In genomic region chr12:91250273-91250672, GRCh38 we compare ENCODE assay signal across 18 cellular contexts.
A peak's percentile ranks its signal among the peaks of the same experiment; 100 is the strongest.
DNase-seq lines count a peak whose midpoint lies in the region; ATAC-seq, FAIRE-seq and TF ChIP-seq lines count a peak whose summit lies in the region.
"Had no signal": no experiment of that assay in that cellular context is flagged by ENCODE, and none has a peak within 500 bp of the region (broad histone marks: within the 10 kb centered on the region; RNA-seq: fewer than 3 reads in every experiment).

No MANE protein-coding gene starts in this region.

- POLR2A ChIA-PET in HepG2 (lab: Yijun Ruan, JAX) = no interaction called here

- H3K27me3 ChIP-seq in hepatocyte (no peaks in the 10 kb centered on the region), gastrocnemius medialis (no peaks in the 10 kb centered on the region), HepG2 (ENCODE audit: control insufficient read depth in 1 of 2, insufficient read depth in 2 of 2, low read length in 2 of 2) (no peaks in the 10 kb centered on the region)
- H3K27me3 ChIP-seq: SJCRH30 had no signal

- WGBS in hepatocyte (ENCODE audit: low lambda C conversion rate, missing lambda C conversion rate) = 43% methylated on average over 2 of the region's 2 CpGs
- WGBS in HepG2 (ENCODE audit: low lambda C conversion rate) = 3% methylated on average over 2 of the region's 2 CpGs

- CTCF ChIA-PET in HepG2 (lab: Yijun Ruan, JAX; ENCODE audit: low intra/inter-chr PET ratio, low total read pairs) = no interaction called here

- BruUV-seq in HepG2 (replicated peaks; lab: Mats Ljungman, UMichigan) = no TSS peak

- no peak for TF ChIP-seq POLR2A in gastrocnemius medialis (IDR thresholded peaks at IDR 0.05)
- no peak for TF ChIP-seq POLR2A in H54 (IDR thresholded peaks at IDR 0.05; ENCODE audit: low read depth, low read length)
- no peak for TF ChIP-seq POLR2A in HepG2 (IDR thresholded peaks at IDR 0.05; ENCODE audit: insufficient read depth in 1 of 2, low read depth in 2 of 2, low read length in 2 of 2)

- in situ Hi-C loops in gastrocnemius medialis (cut with MboI; ENCODE audit: low sequenced_read_pairs in 4 of 4) = no loop called here
- in situ Hi-C loops in HepG2 (cut with HindIII; ENCODE audit: extremely low pct_ligation_motif_present, low pct_unique_long_range_greater_than_20kb) = no loop called here

- H4K20me1 ChIP-seq in hepatocyte (ENCODE audit: insufficient read depth, poor library complexity, severe bottlenecking) (no peaks in the 10 kb centered on the region), HepG2 (ENCODE audit: insufficient read depth, low read length) (no peaks in the 10 kb centered on the region)

- H2AFZ ChIP-seq in hepatocyte (no peak overlapping the region), HepG2 (ENCODE audit: low read length) (no peak overlapping the region)

- H3K4me2 ChIP-seq in hepatocyte = peak overlapping the region; percentile 29
- H3K4me2 ChIP-seq in HepG2 (ENCODE audit: low read depth, low read length) = no peak overlapping the region

- no peaks in the 10 kb centered on the region for H3K9me2 ChIP-seq in hepatocyte (replicated peaks; ENCODE audit: insufficient read depth)

- no peaks in the 10 kb centered on the region for H3K36me3 ChIP-seq in hepatocyte (replicated peaks; ENCODE audit: insufficient read depth, low read depth)
- no peaks in the 10 kb centered on the region for H3K36me3 ChIP-seq in gastrocnemius medialis
- H3K36me3 ChIP-seq in HepG2 (replicated peaks in 1 of 2; ENCODE audit: control insufficient read depth in 1 of 2, insufficient read depth in 2 of 2, low read length in 2 of 2) = no peaks in the 10 kb centered on the region
- H3K36me3 ChIP-seq: SJCRH30 had no signal

- no peak overlapping the region for H3K4me3 ChIP-seq in AG09309 (ENCODE audit: control insufficient read depth, low read depth, low read length)
- H3K4me3 ChIP-seq in hepatocyte = no peak overlapping the region
- H3K4me3 ChIP-seq in gastrocnemius medialis = no peak overlapping the region
- no peak overlapping the region for H3K4me3 ChIP-seq in HepG2 (replicated peaks in 1 of 3; ENCODE audit: insufficient read depth in 1 of 3, low read depth in 2 of 3, low read length in 3 of 3)
- H3K4me3 ChIP-seq: lung, SJCRH30 had no signal

- H3K4me1 ChIP-seq in hepatocyte (ENCODE audit: insufficient read depth) (peaks cover 8% of the 10 kb centered on the region), gastrocnemius medialis (peaks cover 0 to 6% of the 10 kb centered on the region in 2 donors), HepG2 (ENCODE audit: insufficient read depth, low read length) (no peaks in the 10 kb centered on the region)
- H3K4me1 ChIP-seq: SJCRH30 had no signal

- H3K9me3 ChIP-seq in hepatocyte (ENCODE audit: low read depth) (no peaks in the 10 kb centered on the region), gastrocnemius medialis (no peaks in the 10 kb centered on the region), HepG2 (ENCODE audit: low read length) (no peaks in the 10 kb centered on the region)
- H3K9me3 ChIP-seq: SJCRH30 had no signal

- no peak for TF ChIP-seq RAD21 in HepG2 (CRISPR knock-in tag; IDR thresholded peaks at IDR 0.05)

- no peaks in the 10 kb centered on the region for H3K79me2 ChIP-seq in hepatocyte
- H3K79me2 ChIP-seq in HepG2 (ENCODE audit: insufficient read depth, low read length) = no peaks in the 10 kb centered on the region

- H3K27ac ChIP-seq in hepatocyte (peak overlapping the region; percentile 58), gastrocnemius medialis (peak overlapping the region; percentile 39 to 59 (median 52)), HepG2 (ENCODE audit: extremely low read length, insufficient read depth, low read length) (no peak overlapping the region)
- H3K27ac ChIP-seq: SJCRH30 had no signal

- DNase-seq in AG09309 (ENCODE audit: low read depth) = peak; percentile 16
- no peak for DNase-seq in hepatocyte (ENCODE audit: low spot score)
- DNase-seq in gastrocnemius medialis = no peak
- DNase-seq in COR-L47 (lab: John Stamatoyannopoulos, UW) = no peak
- DNase-seq in H54 (ENCODE audit: insufficient read length, low spot score) = no peak
- no peak for DNase-seq in HepG2 (ENCODE audit: low spot score)
- no peak for DNase-seq in left lobe of liver (ENCODE audit: low spot score)
- DNase-seq: ACHN; activated CD4-positive, alpha-beta T cell treated with anti-CD3 and anti-CD28 coated beads, Interleukin-2, amount 50 U/mL, for 1 hour; activated T-cell treated with anti-CD3 and anti-CD28 coated beads, Interleukin-2, amount 50 U/mL, for 48 hours; cortex of kidney; NCI-H1436 treated with DMSO at 0.1 percent for 48 hours; NCI-H446; occipital lobe; SJCRH30; stimulated activated CD4-positive, alpha-beta T cell treated with anti-CD3 and anti-CD28 coated beads, Interleukin-12 subunit alpha, Interleukin-12 subunit beta, amount 100 ng/mL, for 4 hours had no signal

- TF ChIP-seq CTCF in AG09309 (IDR thresholded peaks at IDR 0.05; ENCODE audit: control insufficient read depth, insufficient read depth, low read depth, low read length, missing control alignments) = no peak
- TF ChIP-seq CTCF in hepatocyte (IDR thresholded peaks at IDR 0.05; ENCODE audit: poor library complexity) = no peak
- TF ChIP-seq CTCF in gastrocnemius medialis (IDR thresholded peaks at IDR 0.05 in 4 of 5, conservative IDR thresholded peaks at IDR 0.05 in 1 of 5) = no peak
- TF ChIP-seq CTCF in HepG2 (CRISPR knock-in tag; IDR thresholded peaks at IDR 0.05) = no peak

- no peak for TF ChIP-seq EP300 in HepG2 (IDR thresholded peaks at IDR 0.05; ENCODE audit: low read depth in 2 of 2, low read length in 2 of 2)
- no peak for TF ChIP-seq EP300 in HepG2 (CRISPR knock-in tag; IDR thresholded peaks at IDR 0.05; ENCODE audit: borderline replicate concordance)

- H3K9ac ChIP-seq in HepG2 (ENCODE audit: insufficient read depth, low read depth, low read length) = no peak overlapping the region

- ATAC-seq in gastrocnemius medialis = peak; percentile 55 to 85
- no peak for ATAC-seq in HepG2
- no peak for ATAC-seq in left lobe of liver

- peak; percentile 94 for FAIRE-seq in endometrium (lab: Jason Lieb, UNC)
- FAIRE-seq in H54 (lab: Jason Lieb, UNC) = no peak
- no peak for FAIRE-seq in HepG2 (lab: Jason Lieb, UNC)

- intact Hi-C loops in gastrocnemius medialis (cut with DNase I; ENCODE audit: low total_unique reads) = no loop called here
- intact Hi-C loops in HepG2 (cut with micrococcal nuclease; ENCODE audit: unreplicated experiment) = no loop called here

TF ChIP-seq in HepG2, 621 proteins besides CTCF, POLR2A, EP300 and RAD21:
- TF ChIP-seq JUNB (CRISPR knock-in tag; IDR thresholded peaks at IDR 0.05; ENCODE audit: borderline replicate concordance) (no peak), SNRNP70 (IDR thresholded peaks at IDR 0.05; ENCODE audit: low read depth, low read length) (no peak)

Comparison
In these comparisons a context has a peak if more than half of its experiments do, and no peak if none do; other contexts are left out.
1. ATAC-seq: peak in gastrocnemius medialis (2 of 2); none in HepG2 (single experiment) and left lobe of liver (single experiment).